In the genomic region with DNA sequence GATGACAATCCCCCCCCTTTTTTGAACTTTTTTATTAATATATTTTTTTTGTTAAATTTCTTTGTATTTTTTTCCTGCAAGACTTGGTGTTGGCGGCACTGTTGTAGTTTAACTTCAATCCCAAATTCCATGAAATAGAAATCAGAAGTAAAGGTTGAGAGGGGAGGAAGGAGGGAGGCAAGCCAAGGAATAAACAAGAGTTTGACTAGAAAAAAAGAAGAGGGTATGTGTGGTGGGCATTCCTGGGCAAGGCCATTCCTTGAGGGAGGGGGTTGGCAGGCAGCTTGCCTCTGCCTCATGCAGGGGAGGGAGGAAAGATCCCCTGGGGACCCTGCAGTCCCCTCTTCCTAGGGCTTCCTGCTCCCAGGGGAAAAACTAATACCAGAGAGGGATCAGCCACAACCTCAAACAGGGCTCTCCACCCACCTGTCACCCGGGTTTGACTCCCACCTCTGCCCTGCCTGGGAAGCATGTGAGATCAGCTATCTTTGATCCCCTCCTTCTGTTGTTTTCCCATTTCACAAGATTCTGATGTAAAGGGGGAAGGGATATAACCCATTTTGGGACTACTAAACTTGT, we compare ENCODE assay signal across 9 cellular contexts. TPM values are rescaled to one million over a fixed set of nuclear protein-coding genes. Genes with fewer than 3 reads are reported as not detected.
DNase-seq lines count a peak whose midpoint lies in the region; ATAC-seq and TF ChIP-seq lines count a peak whose summit lies in the region.
"Had no signal": no experiment of that assay in that cellular context is flagged by ENCODE, and none has a peak within 500 bp of the region (broad histone marks: within the 10 kb centered on the region; RNA-seq: fewer than 3 reads in every experiment).

No MANE protein-coding gene starts in this region.

- POLR2A ChIA-PET in PC-3 (lab: Charles Lee; ENCODE audit: unreplicated experiment) = no interaction called here

- no peak for TF ChIP-seq CTCF in PC-3 (conservative IDR thresholded peaks at IDR 0.05; ENCODE audit: low read depth, low read length)
- TF ChIP-seq CTCF in epithelial cell of proximal tubule (conservative IDR thresholded peaks at IDR 0.05; ENCODE audit: low read depth, low read length) = no peak

- intact Hi-C loops in PC-3 (cut with micrococcal nuclease) = no loop called here

- ATAC-seq in PC-3 (no peak), HG03354 (IDR thresholded peaks at IDR 0.05; ENCODE audit: poor library complexity, severe bottlenecking, unreplicated experiment) (no peak), GM18858 (IDR thresholded peaks at IDR 0.05; ENCODE audit: unreplicated experiment) (no peak)

- DNase-seq in PC-3 (no peak), epithelial cell of proximal tubule (ENCODE audit: low read depth) (no peak), SIG-M5 (lab: John Stamatoyannopoulos, UW) (no peak), LoVo (ENCODE audit: low spot score) (no peak)

- peaks cover 9% of the 10 kb centered on the region; the same call in 1 of the 2 replicates for H3K79me2 ChIP-seq in PC-3 (ENCODE audit: low read length)

- peak overlapping the region; percentile 95; the same call in 1 of the 2 replicates for H2AFZ ChIP-seq in PC-3 (ENCODE audit: low read length)

- H3K36me3 ChIP-seq in PC-3 (ENCODE audit: low read depth, low read length) = peaks cover 3% of the 10 kb centered on the region; the same call in 1 of the 2 replicates
- H3K36me3 ChIP-seq in rectal smooth muscle tissue (ENCODE audit: control insufficient read depth, insufficient read depth, low read length) = peaks cover 7% of the 10 kb centered on the region

- BruUV-seq in PC-3 (replicated peaks; lab: Mats Ljungman, UMichigan) = no TSS peak

- H3K9ac ChIP-seq in PC-3 (ENCODE audit: low read length) (peak overlapping the region; percentile 87), rectal smooth muscle tissue (ENCODE audit: low read length) (no peak overlapping the region)

- CTCF ChIA-PET in PC-3 (lab: Charles Lee) = interaction anchor here (0.8 kb wide), 1 partner anchor 188 kb away, joined by 11 read pairs; no protein-coding TSS in a partner anchor

- H3K9me2 ChIP-seq in PC-3 (replicated peaks; ENCODE audit: low read length) = no peaks in the 10 kb centered on the region

- no peaks in the 10 kb centered on the region for H3F3A ChIP-seq in PC-3 (ENCODE audit: low read length, unreplicated experiment)

- H3K4me3 ChIP-seq in GM08714 (ENCODE audit: low read length) (peak overlapping the region; percentile 77; the same call in 1 of the 2 replicates), PC-3 (ENCODE audit: low read length) (peak overlapping the region; percentile 81), epithelial cell of proximal tubule (ENCODE audit: low read depth, low read length) (peak overlapping the region; percentile 81), rectal smooth muscle tissue (ENCODE audit: low read length) (peak overlapping the region; percentile 90)

- H3K4me1 ChIP-seq in PC-3 (ENCODE audit: insufficient read depth, low read length) (peaks cover 18% of the 10 kb centered on the region), rectal smooth muscle tissue (ENCODE audit: control insufficient read depth, insufficient read depth, low read length) (peaks cover 3% of the 10 kb centered on the region)

- peak overlapping the region; percentile 94 for H3K4me2 ChIP-seq in PC-3 (ENCODE audit: low read length)

- no peaks in the 10 kb centered on the region for H3K27me3 ChIP-seq in PC-3 (ENCODE audit: low read length)
- no peaks in the 10 kb centered on the region for H3K27me3 ChIP-seq in rectal smooth muscle tissue (ENCODE audit: control insufficient read depth, insufficient read depth, low read length)

- H3K9me3 ChIP-seq in PC-3 (ENCODE audit: low read length) = no peaks in the 10 kb centered on the region

- no peak overlapping the region for H3K27ac ChIP-seq in PC-3 (ENCODE audit: low read length)
- H3K27ac ChIP-seq in rectal smooth muscle tissue (ENCODE audit: low read depth, low read length) = no peak overlapping the region

- H4K20me1 ChIP-seq in PC-3 (ENCODE audit: low read length) = no peaks in the 10 kb centered on the region

RNA-seq across cellular contexts. Expression of a gene that starts 0.5 kb away (rescaled TPM):
- total RNA-seq in PC-3 (2014; rRNA removed) (69.7 and 71.7 TPM in 2 replicates), epithelial cell of proximal tubule (55.4 and 89.9 TPM in 2 replicates)

RNA-seq across cellular contexts. Expression of a gene that starts 10.5 kb away (rescaled TPM):
- total RNA-seq in PC-3 (2014; rRNA removed) = not detected in 2 replicates
- total RNA-seq in epithelial cell of proximal tubule = 0.06 TPM in 1 of 2 replicates, not detected in the other
- total RNA-seq: SK-MEL-5 had no signal

RNA-seq across cellular contexts. Expression of a gene that starts 12.0 kb away (rescaled TPM):
- total RNA-seq in PC-3 (2014; rRNA removed) (13.0 and 27.2 TPM in 2 replicates), epithelial cell of proximal tubule (10.4 and 37.2 TPM in 2 replicates)

RNA-seq across cellular contexts. Expression of a gene that starts 16.5 kb away (rescaled TPM):
- total RNA-seq in PC-3 (2014; rRNA removed) (0.55 and 1.4 TPM in 2 replicates), epithelial cell of proximal tubule (0.58 and 0.81 TPM in 2 replicates)
- total RNA-seq: SK-MEL-5 had no signal
